27 cellular contexts compared by ENCODE assay signal in genomic region chr1:207985996-207986395, GRCh38.
"Had no signal": no experiment of that assay in that cellular context is flagged by ENCODE, and none has a peak within 500 bp of the region (broad histone marks: within the 10 kb centered on the region; RNA-seq: fewer than 3 reads in every experiment).

No MANE protein-coding gene starts in this region.

- ATAC-seq: Panc1 had no signal

- H3K27ac Mint-ChIP-seq: activated CD4-positive, alpha-beta memory T cell treated with anti-CD3 and anti-CD28 coated beads, Interleukin-2, amount 10 ng/mL, durations not matched to agents 7 days and 5 days; activated naive CD4-positive, alpha-beta T cell treated with anti-CD3 and anti-CD28 coated beads, Interleukin-2, amount 50 U/mL, for 24 hours; activated T-cell treated with anti-CD3 and anti-CD28 coated beads, Interleukin-2, amount 50 U/mL, for 24 hours; activated T-helper 2 cell treated with anti-CD3 and anti-CD28 coated beads, Interferon-gamma antibody, Interleukin-2, Interleukin-4, amounts not matched to agents 10 μg/mL and 5 μg/mL and 100 μg/mL, durations not matched to agents 14 hours and 24 hours and 36 hours; T-helper 1 cell treated with Interleukin-12 subunit alpha and Interleukin-12 subunit beta and Interleukin-4 antibody, amounts not matched to agents 30 μg/mL and 1 μg/mL, for 36 hours had no signal

- DNase-seq: activated CD4-positive, alpha-beta memory T cell treated with anti-CD3 and anti-CD28 coated beads, Interleukin-2, amount 10 ng/mL, durations not matched to agents 7 days and 5 days; activated CD4-positive, alpha-beta T cell treated with anti-CD3 and anti-CD28 coated beads for 1 hour; activated CD4-positive, alpha-beta T cell treated with anti-CD3 and anti-CD28 coated beads for 48 hours; activated CD4-positive, CD25-positive, alpha-beta regulatory T cell; activated gamma-delta T cell; activated naive CD4-positive, alpha-beta T cell treated with Interleukin-2 at 50 U/mL for 16 hours; activated T-cell treated with anti-CD3 and anti-CD28 coated beads, Interleukin-2, amount 50 U/mL, for 24 hours; anterior cingulate cortex; caudate nucleus; Kasumi-1; KG1; MM.1S; MV-4-11; NCI-H1092; NCI-H1436 treated with DMSO at 0.1 percent for 48 hours; NCI-H1694 treated with DMSO at 0.1 percent for 48 hours; NCI-H2029; NCI-H345; NCI-H524 treated with DMSO at 0.1 percent for 48 hours; SHP77 treated with DMSO at 0.1 percent for 48 hours; SK-N-SH; T-helper 9 cell had no signal

- H3K4me1 Mint-ChIP-seq: activated CD4-positive, alpha-beta memory T cell treated with anti-CD3 and anti-CD28 coated beads, Interleukin-2, amount 10 ng/mL, durations not matched to agents 7 days and 5 days; activated naive CD4-positive, alpha-beta T cell treated with anti-CD3 and anti-CD28 coated beads, Interleukin-2, amount 50 U/mL, for 24 hours had no signal

- H3K9me3 Mint-ChIP-seq: activated CD4-positive, alpha-beta memory T cell treated with anti-CD3 and anti-CD28 coated beads, Interleukin-2, amount 10 ng/mL, durations not matched to agents 7 days and 5 days; activated naive CD4-positive, alpha-beta T cell treated with anti-CD3 and anti-CD28 coated beads, Interleukin-2, amount 50 U/mL, for 24 hours; activated T-cell treated with anti-CD3 and anti-CD28 coated beads, Interleukin-2, amount 50 U/mL, for 24 hours; activated T-helper 2 cell treated with anti-CD3 and anti-CD28 coated beads, Interferon-gamma antibody, Interleukin-2, Interleukin-4, amounts not matched to agents 10 μg/mL and 5 μg/mL and 100 μg/mL, durations not matched to agents 14 hours and 24 hours and 36 hours; T-helper 1 cell treated with Interleukin-12 subunit alpha and Interleukin-12 subunit beta and Interleukin-4 antibody, amounts not matched to agents 30 μg/mL and 1 μg/mL, for 36 hours had no signal

- H3K4me3 Mint-ChIP-seq: activated CD4-positive, alpha-beta memory T cell treated with anti-CD3 and anti-CD28 coated beads, Interleukin-2, amount 10 ng/mL, durations not matched to agents 7 days and 5 days; activated naive CD4-positive, alpha-beta T cell treated with anti-CD3 and anti-CD28 coated beads, Interleukin-2, amount 50 U/mL, for 24 hours; activated T-cell treated with anti-CD3 and anti-CD28 coated beads, Interleukin-2, amount 50 U/mL, for 24 hours; brain; T-helper 1 cell treated with Interleukin-12 subunit alpha and Interleukin-12 subunit beta and Interleukin-4 antibody, amounts not matched to agents 30 μg/mL and 1 μg/mL, for 36 hours had no signal

- H3K36me3 Mint-ChIP-seq: activated naive CD4-positive, alpha-beta T cell treated with anti-CD3 and anti-CD28 coated beads, Interleukin-2, amount 50 U/mL, for 24 hours; brain had no signal
